In the genomic region with DNA sequence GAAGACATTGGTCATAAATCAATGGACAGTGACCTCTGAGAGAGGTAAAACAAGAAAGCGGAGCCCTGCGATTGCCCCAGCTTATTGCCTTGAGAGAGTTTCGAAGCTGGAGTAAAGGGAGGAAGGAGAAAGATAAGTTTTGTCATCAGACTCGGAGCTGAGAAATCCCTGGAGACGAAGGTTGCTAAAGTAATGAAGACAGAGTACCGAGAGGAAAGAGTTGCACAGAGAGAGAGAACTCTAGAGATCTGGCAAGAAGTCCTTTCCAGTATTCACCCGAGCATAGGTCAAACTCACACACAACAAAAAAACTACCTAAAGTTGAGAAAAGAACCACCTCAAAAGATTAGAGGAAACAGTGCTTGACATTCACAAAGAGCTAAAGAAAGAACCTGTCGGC, we compare ENCODE assay signal across 1 cellular context.
TF ChIP-seq lines count a peak whose summit lies in the region.

No MANE protein-coding gene starts in this region.

TF ChIP-seq in H1, 55 proteins besides CTCF, POLR2A, EP300 and RAD21 (continued from another document):
- TF ChIP-seq ZNF274 (IDR thresholded peaks at IDR 0.05; ENCODE audit: borderline replicate concordance, extremely low read depth, low read length) (no peak), KDM1A (IDR thresholded peaks at IDR 0.05; ENCODE audit: borderline replicate concordance, low read length) (no peak), CHD1 (IDR thresholded peaks at IDR 0.05; ENCODE audit: low read depth, low read length) (no peak), CTBP2 (IDR thresholded peaks at IDR 0.05; ENCODE audit: borderline replicate concordance, insufficient read depth, insufficient read length, low read length) (no peak), CBX8 (IDR thresholded peaks at IDR 0.05; ENCODE audit: borderline replicate concordance, low read depth, low read length) (no peak), POU5F1 (IDR thresholded peaks at IDR 0.05; ENCODE audit: low read depth, low read length) (no peak), SIX5 (IDR thresholded peaks at IDR 0.05; ENCODE audit: low read depth, low read length) (no peak), PHF8 (conservative IDR thresholded peaks at IDR 0.05; ENCODE audit: low read depth, low read length) (no peak), NANOG (IDR thresholded peaks at IDR 0.05; ENCODE audit: insufficient read depth, low read depth, low read length, poor library complexity, severe bottlenecking) (no peak), BACH1 (IDR thresholded peaks at IDR 0.05; ENCODE audit: low read length) (no peak), RXRA (IDR thresholded peaks at IDR 0.05; ENCODE audit: insufficient read depth, low read depth, low read length) (no peak), FOSL1 (IDR thresholded peaks at IDR 0.05; ENCODE audit: insufficient read depth, low read depth, low read length) (no peak), SP4 (IDR thresholded peaks at IDR 0.05; ENCODE audit: low read length) (no peak)
- TF ChIP-seq, protein P1, sequence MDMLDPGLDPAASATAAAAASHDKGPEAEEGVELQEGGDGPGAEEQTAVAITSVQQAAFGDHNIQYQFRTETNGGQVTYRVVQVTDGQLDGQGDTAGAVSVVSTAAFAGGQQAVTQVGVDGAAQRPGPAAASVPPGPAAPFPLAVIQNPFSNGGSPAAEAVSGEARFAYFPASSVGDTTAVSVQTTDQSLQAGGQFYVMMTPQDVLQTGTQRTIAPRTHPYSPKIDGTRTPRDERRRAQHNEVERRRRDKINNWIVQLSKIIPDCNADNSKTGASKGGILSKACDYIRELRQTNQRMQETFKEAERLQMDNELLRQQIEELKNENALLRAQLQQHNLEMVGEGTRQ (IDR thresholded peaks at IDR 0.05; ENCODE audit: low read length): no peak
- TF ChIP-seq, protein P2, sequence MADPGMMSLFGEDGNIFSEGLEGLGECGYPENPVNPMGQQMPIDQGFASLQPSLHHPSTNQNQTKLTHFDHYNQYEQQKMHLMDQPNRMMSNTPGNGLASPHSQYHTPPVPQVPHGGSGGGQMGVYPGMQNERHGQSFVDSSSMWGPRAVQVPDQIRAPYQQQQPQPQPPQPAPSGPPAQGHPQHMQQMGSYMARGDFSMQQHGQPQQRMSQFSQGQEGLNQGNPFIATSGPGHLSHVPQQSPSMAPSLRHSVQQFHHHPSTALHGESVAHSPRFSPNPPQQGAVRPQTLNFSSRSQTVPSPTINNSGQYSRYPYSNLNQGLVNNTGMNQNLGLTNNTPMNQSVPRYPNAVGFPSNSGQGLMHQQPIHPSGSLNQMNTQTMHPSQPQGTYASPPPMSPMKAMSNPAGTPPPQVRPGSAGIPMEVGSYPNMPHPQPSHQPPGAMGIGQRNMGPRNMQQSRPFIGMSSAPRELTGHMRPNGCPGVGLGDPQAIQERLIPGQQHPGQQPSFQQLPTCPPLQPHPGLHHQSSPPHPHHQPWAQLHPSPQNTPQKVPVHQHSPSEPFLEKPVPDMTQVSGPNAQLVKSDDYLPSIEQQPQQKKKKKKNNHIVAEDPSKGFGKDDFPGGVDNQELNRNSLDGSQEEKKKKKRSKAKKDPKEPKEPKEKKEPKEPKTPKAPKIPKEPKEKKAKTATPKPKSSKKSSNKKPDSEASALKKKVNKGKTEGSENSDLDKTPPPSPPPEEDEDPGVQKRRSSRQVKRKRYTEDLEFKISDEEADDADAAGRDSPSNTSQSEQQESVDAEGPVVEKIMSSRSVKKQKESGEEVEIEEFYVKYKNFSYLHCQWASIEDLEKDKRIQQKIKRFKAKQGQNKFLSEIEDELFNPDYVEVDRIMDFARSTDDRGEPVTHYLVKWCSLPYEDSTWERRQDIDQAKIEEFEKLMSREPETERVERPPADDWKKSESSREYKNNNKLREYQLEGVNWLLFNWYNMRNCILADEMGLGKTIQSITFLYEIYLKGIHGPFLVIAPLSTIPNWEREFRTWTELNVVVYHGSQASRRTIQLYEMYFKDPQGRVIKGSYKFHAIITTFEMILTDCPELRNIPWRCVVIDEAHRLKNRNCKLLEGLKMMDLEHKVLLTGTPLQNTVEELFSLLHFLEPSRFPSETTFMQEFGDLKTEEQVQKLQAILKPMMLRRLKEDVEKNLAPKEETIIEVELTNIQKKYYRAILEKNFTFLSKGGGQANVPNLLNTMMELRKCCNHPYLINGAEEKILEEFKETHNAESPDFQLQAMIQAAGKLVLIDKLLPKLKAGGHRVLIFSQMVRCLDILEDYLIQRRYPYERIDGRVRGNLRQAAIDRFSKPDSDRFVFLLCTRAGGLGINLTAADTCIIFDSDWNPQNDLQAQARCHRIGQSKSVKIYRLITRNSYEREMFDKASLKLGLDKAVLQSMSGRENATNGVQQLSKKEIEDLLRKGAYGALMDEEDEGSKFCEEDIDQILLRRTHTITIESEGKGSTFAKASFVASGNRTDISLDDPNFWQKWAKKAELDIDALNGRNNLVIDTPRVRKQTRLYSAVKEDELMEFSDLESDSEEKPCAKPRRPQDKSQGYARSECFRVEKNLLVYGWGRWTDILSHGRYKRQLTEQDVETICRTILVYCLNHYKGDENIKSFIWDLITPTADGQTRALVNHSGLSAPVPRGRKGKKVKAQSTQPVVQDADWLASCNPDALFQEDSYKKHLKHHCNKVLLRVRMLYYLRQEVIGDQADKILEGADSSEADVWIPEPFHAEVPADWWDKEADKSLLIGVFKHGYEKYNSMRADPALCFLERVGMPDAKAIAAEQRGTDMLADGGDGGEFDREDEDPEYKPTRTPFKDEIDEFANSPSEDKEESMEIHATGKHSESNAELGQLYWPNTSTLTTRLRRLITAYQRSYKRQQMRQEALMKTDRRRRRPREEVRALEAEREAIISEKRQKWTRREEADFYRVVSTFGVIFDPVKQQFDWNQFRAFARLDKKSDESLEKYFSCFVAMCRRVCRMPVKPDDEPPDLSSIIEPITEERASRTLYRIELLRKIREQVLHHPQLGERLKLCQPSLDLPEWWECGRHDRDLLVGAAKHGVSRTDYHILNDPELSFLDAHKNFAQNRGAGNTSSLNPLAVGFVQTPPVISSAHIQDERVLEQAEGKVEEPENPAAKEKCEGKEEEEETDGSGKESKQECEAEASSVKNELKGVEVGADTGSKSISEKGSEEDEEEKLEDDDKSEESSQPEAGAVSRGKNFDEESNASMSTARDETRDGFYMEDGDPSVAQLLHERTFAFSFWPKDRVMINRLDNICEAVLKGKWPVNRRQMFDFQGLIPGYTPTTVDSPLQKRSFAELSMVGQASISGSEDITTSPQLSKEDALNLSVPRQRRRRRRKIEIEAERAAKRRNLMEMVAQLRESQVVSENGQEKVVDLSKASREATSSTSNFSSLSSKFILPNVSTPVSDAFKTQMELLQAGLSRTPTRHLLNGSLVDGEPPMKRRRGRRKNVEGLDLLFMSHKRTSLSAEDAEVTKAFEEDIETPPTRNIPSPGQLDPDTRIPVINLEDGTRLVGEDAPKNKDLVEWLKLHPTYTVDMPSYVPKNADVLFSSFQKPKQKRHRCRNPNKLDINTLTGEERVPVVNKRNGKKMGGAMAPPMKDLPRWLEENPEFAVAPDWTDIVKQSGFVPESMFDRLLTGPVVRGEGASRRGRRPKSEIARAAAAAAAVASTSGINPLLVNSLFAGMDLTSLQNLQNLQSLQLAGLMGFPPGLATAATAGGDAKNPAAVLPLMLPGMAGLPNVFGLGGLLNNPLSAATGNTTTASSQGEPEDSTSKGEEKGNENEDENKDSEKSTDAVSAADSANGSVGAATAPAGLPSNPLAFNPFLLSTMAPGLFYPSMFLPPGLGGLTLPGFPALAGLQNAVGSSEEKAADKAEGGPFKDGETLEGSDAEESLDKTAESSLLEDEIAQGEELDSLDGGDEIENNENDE (IDR thresholded peaks at IDR 0.05; ENCODE audit: insufficient replicate concordance, low read length): no peak
- TF ChIP-seq, protein P3, sequence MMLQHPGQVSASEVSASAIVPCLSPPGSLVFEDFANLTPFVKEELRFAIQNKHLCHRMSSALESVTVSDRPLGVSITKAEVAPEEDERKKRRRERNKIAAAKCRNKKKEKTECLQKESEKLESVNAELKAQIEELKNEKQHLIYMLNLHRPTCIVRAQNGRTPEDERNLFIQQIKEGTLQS (IDR thresholded peaks at IDR 0.05; ENCODE audit: insufficient read depth, low read depth, low read length): no peak
TF ChIP-seq in H1: peak in this region for 0.
